In the genomic region with DNA sequence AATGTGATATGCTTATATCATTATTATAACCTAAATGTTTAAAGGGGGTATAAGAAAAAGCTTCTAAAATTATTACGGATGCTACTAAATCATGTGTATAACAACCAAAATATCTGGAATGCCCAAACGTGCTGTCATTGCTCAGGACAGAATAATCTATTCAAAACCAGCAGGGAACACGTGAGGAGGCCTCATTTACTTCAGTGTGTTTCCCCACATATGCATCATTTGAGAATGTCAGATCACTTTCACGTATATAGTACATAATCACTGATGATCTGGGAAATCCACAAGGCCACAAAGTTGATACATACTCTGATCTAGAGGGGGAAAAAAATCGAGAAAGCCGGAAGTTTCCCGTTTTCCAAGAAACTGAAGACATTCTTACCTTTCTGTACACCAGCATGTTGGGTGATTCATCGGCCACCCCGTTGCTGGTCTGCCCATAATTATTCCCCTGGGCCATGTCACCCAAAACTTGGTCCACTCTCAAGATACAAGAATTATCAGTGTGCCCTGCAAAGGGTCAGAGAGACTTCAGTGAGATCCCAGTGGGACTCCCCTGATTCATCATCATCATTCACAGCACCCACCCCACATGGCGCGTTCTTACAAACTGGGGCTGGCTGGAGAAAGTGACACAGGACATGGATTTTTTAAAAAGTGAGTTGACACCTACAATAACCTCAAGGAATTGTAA, we compare ENCODE assay signal across 31 cellular contexts. TPM values are rescaled to one million over a fixed set of nuclear protein-coding genes. Genes with fewer than 3 reads are reported as not detected.
DNase-seq lines count a peak whose midpoint lies in the region; ATAC-seq and TF ChIP-seq lines count a peak whose summit lies in the region.
"Had no signal": no experiment of that assay in that cellular context is flagged by ENCODE, and none has a peak within 500 bp of the region (broad histone marks: within the 10 kb centered on the region; RNA-seq: fewer than 3 reads in every experiment).

No MANE protein-coding gene starts in this region.

- H3K27ac ChIP-seq in esophagus squamous epithelium (no peak overlapping the region), MM.1S (ENCODE audit: low read length) (no peak overlapping the region)
- H3K27ac ChIP-seq: 22Rv1, neutrophil, prostate gland, testis, vagina had no signal

- DNase-seq in DMS153 treated with DMSO at 0.1 percent for 48 hours (lab: John Stamatoyannopoulos, UW; ENCODE audit: unreplicated experiment): peak; percentile 42
- no peak for DNase-seq in DMS153 (lab: John Stamatoyannopoulos, UW)
- DNase-seq in activated B cell treated with CpG ODN at 0.5 μM for 24 hours: no peak
- no peak for DNase-seq in glutamatergic neuron
- no peak for DNase-seq in progenitor cell of endocrine pancreas (ENCODE audit: low spot score, unreplicated experiment)
- no peak for DNase-seq in esophagus squamous epithelium (lab: John Stamatoyannopoulos, UW)
- DNase-seq in H4 (ENCODE audit: low spot score): no peak
- DNase-seq in MM.1S: no peak
- DNase-seq: activated CD4-positive, alpha-beta T cell treated with anti-CD3 and anti-CD28 coated beads for 48 hours; activated CD8-positive, alpha-beta memory T cell treated with anti-CD3 and anti-CD28 coated beads for 24 hours; activated effector memory CD4-positive, alpha-beta T cell treated with anti-CD3 and anti-CD28 coated beads, Interleukin-2, amount 50 U/mL, for 16 hours; activated naive CD8-positive, alpha-beta T cell treated with anti-CD3 and anti-CD28 coated beads, Interleukin-2, amount 10 ng/mL, durations not matched to agents 7 days and 5 days; central memory CD4-positive, alpha-beta T cell; EL; H9; kidney glomerular epithelial cell; MG63; NCI-H2081 treated with DMSO at 0.1 percent for 48 hours; NCI-H446 treated with DMSO at 0.1 percent for 48 hours; stimulated activated CD4-positive, alpha-beta T cell treated with anti-CD3 and anti-CD28 coated beads, Interleukin-15, amount 100 ng/mL, for 24 hours; stimulated activated naive B cell treated with anti-CD40 and anti-IgM and Interleukin-4, amounts not matched to agents 10 μg/mL and 1 μg/mL and 100 μg/mL, for 72 hours; T-helper 17 cell; testis had no signal

- H3K27ac Mint-ChIP-seq in activated B cell treated with CpG ODN at 0.5 μM for 24 hours (no peak overlapping the region), glutamatergic neuron (ENCODE audit: unreplicated experiment) (no peak overlapping the region), progenitor cell of endocrine pancreas (no peak overlapping the region)
- H3K27ac Mint-ChIP-seq: activated naive CD8-positive, alpha-beta T cell treated with anti-CD3 and anti-CD28 coated beads, Interleukin-2, amount 10 ng/mL, durations not matched to agents 7 days and 5 days; CD14-positive monocyte; stimulated activated naive B cell treated with anti-CD40 and anti-IgM and Interleukin-4, amounts not matched to agents 10 μg/mL and 1 μg/mL and 100 μg/mL, for 72 hours; T-helper 17 cell had no signal

- H3K9me3 ChIP-seq in esophagus squamous epithelium (no peaks in the 10 kb centered on the region), MM.1S (replicated peaks; ENCODE audit: insufficient read depth, low read length) (no peaks in the 10 kb centered on the region)
- H3K9me3 ChIP-seq: MG63, neutrophil, prostate gland, SK-N-SH, testis, vagina had no signal

- H3K36me3 Mint-ChIP-seq in activated B cell treated with CpG ODN at 0.5 μM for 24 hours (ENCODE audit: low read depth) (no peaks in the 10 kb centered on the region), glutamatergic neuron (ENCODE audit: unreplicated experiment) (no peaks in the 10 kb centered on the region), progenitor cell of endocrine pancreas (ENCODE audit: insufficient read depth) (no peaks in the 10 kb centered on the region)
- H3K36me3 Mint-ChIP-seq: activated naive CD8-positive, alpha-beta T cell treated with anti-CD3 and anti-CD28 coated beads, Interleukin-2, amount 10 ng/mL, durations not matched to agents 7 days and 5 days; CD14-positive monocyte; stimulated activated naive B cell treated with anti-CD40 and anti-IgM and Interleukin-4, amounts not matched to agents 10 μg/mL and 1 μg/mL and 100 μg/mL, for 72 hours had no signal

- no peak overlapping the region for H2AFZ ChIP-seq in MM.1S (ENCODE audit: low read length)

- CTCF ChIA-PET in activated B cell treated with CpG ODN at 0.5 μM for 24 hours (lab: Charles Lee): no interaction called here

- peak overlapping the region; percentile 55 for H3K4me3 Mint-ChIP-seq in activated B cell treated with CpG ODN at 0.5 μM for 24 hours
- H3K4me3 Mint-ChIP-seq in glutamatergic neuron (ENCODE audit: unreplicated experiment): peak overlapping the region; percentile 99
- peak overlapping the region; percentile 55 for H3K4me3 Mint-ChIP-seq in progenitor cell of endocrine pancreas (ENCODE audit: low read depth)

- H3K4me1 ChIP-seq in esophagus squamous epithelium (peaks cover 0 to 18% (median 9%) of the 10 kb centered on the region in 3 donors), MM.1S (ENCODE audit: low read length) (no peaks in the 10 kb centered on the region)
- H3K4me1 ChIP-seq: prostate gland, testis, vagina had no signal

- POLR2A ChIA-PET in activated B cell treated with CpG ODN at 0.5 μM for 24 hours (lab: Charles Lee): interaction anchor here (1.1 kb wide), 1 partner anchor 25 kb away, joined by 3 read pairs; no protein-coding TSS in a partner anchor

- WGBS in esophagus squamous epithelium, 2 donors: 81 to 83% methylated on average over 10 to 11 of the region's 11 CpGs

- H3K4me3 ChIP-seq in esophagus squamous epithelium (no peak overlapping the region), MM.1S (ENCODE audit: low read length) (no peak overlapping the region)
- H3K4me3 ChIP-seq: K562, lung had no signal

- H4K20me1 ChIP-seq in MM.1S (ENCODE audit: insufficient read depth, low read length): no peaks in the 10 kb centered on the region

- H3K4me2 ChIP-seq in MM.1S (ENCODE audit: low read depth, low read length): no peak overlapping the region

- ATAC-seq in activated B cell treated with CpG ODN at 0.5 μM for 24 hours (ENCODE audit: low read depth): no peak
- ATAC-seq: K562, T-helper 17 cell had no signal

- H3K27me3 Mint-ChIP-seq in activated B cell treated with CpG ODN at 0.5 μM for 24 hours: peaks cover 35% of the 10 kb centered on the region
- H3K27me3 Mint-ChIP-seq in glutamatergic neuron (ENCODE audit: unreplicated experiment): peaks cover 2% of the 10 kb centered on the region
- peaks cover 39% of the 10 kb centered on the region for H3K27me3 Mint-ChIP-seq in progenitor cell of endocrine pancreas

- H3K4me1 Mint-ChIP-seq in activated B cell treated with CpG ODN at 0.5 μM for 24 hours: peaks cover 12% of the 10 kb centered on the region
- peaks cover 6% of the 10 kb centered on the region for H3K4me1 Mint-ChIP-seq in glutamatergic neuron (ENCODE audit: low read depth, unreplicated experiment)
- H3K4me1 Mint-ChIP-seq in progenitor cell of endocrine pancreas (ENCODE audit: low read depth): peaks cover 5% of the 10 kb centered on the region
- H3K4me1 Mint-ChIP-seq: activated naive CD8-positive, alpha-beta T cell treated with anti-CD3 and anti-CD28 coated beads, Interleukin-2, amount 10 ng/mL, durations not matched to agents 7 days and 5 days had no signal

- TF ChIP-seq CTCF in activated B cell treated with CpG ODN at 0.5 μM for 24 hours (IDR thresholded peaks at IDR 0.05): no peak
- TF ChIP-seq CTCF in glutamatergic neuron (IDR thresholded peaks at IDR 0.05; ENCODE audit: partially characterized antibody, unreplicated experiment): no peak
- TF ChIP-seq CTCF in progenitor cell of endocrine pancreas (IDR thresholded peaks at IDR 0.05; ENCODE audit: unreplicated experiment): no peak
- TF ChIP-seq CTCF in esophagus squamous epithelium (IDR thresholded peaks at IDR 0.05): no peak
- TF ChIP-seq CTCF in MM.1S (IDR thresholded peaks at IDR 0.05; ENCODE audit: low read length): no peak

- intact Hi-C loops in activated B cell treated with CpG ODN at 0.5 μM for 24 hours (cut with micrococcal nuclease): loop anchor here (5.0 kb wide), 1 partner anchor 38 kb away; no protein-coding TSS in a partner anchor
- intact Hi-C loops in esophagus squamous epithelium (cut with DNase I): no loop called here

- H3F3A ChIP-seq in MM.1S (ENCODE audit: insufficient read depth, low read length): no peaks in the 10 kb centered on the region

- no peak overlapping the region for H3K9ac ChIP-seq in MM.1S (ENCODE audit: low read length)
- H3K9ac ChIP-seq: SK-N-SH had no signal

- H3K36me3 ChIP-seq in esophagus squamous epithelium: no peaks in the 10 kb centered on the region
- H3K36me3 ChIP-seq in MM.1S (replicated peaks; ENCODE audit: insufficient read depth, low read length): no peaks in the 10 kb centered on the region
- H3K36me3 ChIP-seq: MG63, neutrophil, prostate gland, vagina had no signal

- TF ChIP-seq POLR2A in esophagus squamous epithelium (IDR thresholded peaks at IDR 0.05): no peak

- H3K9me2 ChIP-seq in MM.1S (replicated peaks; ENCODE audit: insufficient read depth, low read length): no peaks in the 10 kb centered on the region
- H3K9me2 ChIP-seq: SK-N-SH had no signal

- H3K9me3 Mint-ChIP-seq in activated B cell treated with CpG ODN at 0.5 μM for 24 hours: no peaks in the 10 kb centered on the region
- peaks cover 1% of the 10 kb centered on the region for H3K9me3 Mint-ChIP-seq in glutamatergic neuron (ENCODE audit: unreplicated experiment)
- H3K9me3 Mint-ChIP-seq in progenitor cell of endocrine pancreas (ENCODE audit: low read depth): no peaks in the 10 kb centered on the region
- H3K9me3 Mint-ChIP-seq: activated naive CD8-positive, alpha-beta T cell treated with anti-CD3 and anti-CD28 coated beads, Interleukin-2, amount 10 ng/mL, durations not matched to agents 7 days and 5 days; H9; stimulated activated naive B cell treated with anti-CD40 and anti-IgM and Interleukin-4, amounts not matched to agents 10 μg/mL and 1 μg/mL and 100 μg/mL, for 72 hours had no signal

- peaks cover 0 to 41% (median 0%) of the 10 kb centered on the region in 4 donors for H3K27me3 ChIP-seq in esophagus squamous epithelium
- H3K27me3 ChIP-seq in MM.1S (replicated peaks; ENCODE audit: insufficient read depth, low read length): no peaks in the 10 kb centered on the region
- H3K27me3 ChIP-seq: testis, vagina had no signal

- H3K79me2 ChIP-seq in MM.1S (ENCODE audit: low read length): no peaks in the 10 kb centered on the region

RNA-seq across cellular contexts. Expression of a gene that starts 1.5 kb away (rescaled TPM):
- total RNA-seq in activated B cell treated with CpG ODN at 0.5 μM for 24 hours (0.39 and 0.49 TPM in 2 replicates), glutamatergic neuron (ENCODE audit: unreplicated experiment) (16.0 TPM), progenitor cell of endocrine pancreas (2.4 and 2.8 TPM in 2 replicates), esophagus squamous epithelium (not detected)
- 0.23 TPM in 1 of 2 replicates, not detected in the other for total RNA-seq in H4 (2014; rRNA removed; shearing (Covaris generic))
- total RNA-seq: activated naive CD8-positive, alpha-beta T cell treated with anti-CD3 and anti-CD28 coated beads, Interleukin-2, amount 10 ng/mL, durations not matched to agents 7 days and 5 days; K562; T-helper 17 cell; vagina had no signal
